1 cellular context compared by ENCODE assay signal in genomic region chr20:62914436-62914835, GRCh38.
TF ChIP-seq lines count a peak whose summit lies in the region.

No MANE protein-coding gene starts in this region.

TF ChIP-seq in H1, 55 proteins besides CTCF, POLR2A, EP300 and RAD21:
- TF ChIP-seq HDAC2 (IDR thresholded peaks at IDR 0.05; ENCODE audit: borderline replicate concordance in 1 of 2, low read depth in 2 of 2, low read length in 2 of 2): no peak
- no peak for TF ChIP-seq TCF12 (IDR thresholded peaks at IDR 0.05; ENCODE audit: low read depth, low read length)
- TF ChIP-seq CHD2 (IDR thresholded peaks at IDR 0.05; ENCODE audit: low read length): no peak
- no peak for TF ChIP-seq ATF3 (IDR thresholded peaks at IDR 0.05; ENCODE audit: insufficient read depth, low read depth, low read length)
- TF ChIP-seq CBX5 (IDR thresholded peaks at IDR 0.05; ENCODE audit: low read depth, low read length): no peak
- TF ChIP-seq CTBP2 (IDR thresholded peaks at IDR 0.05; ENCODE audit: borderline replicate concordance, insufficient read depth, insufficient read length, low read length): no peak
- no peak for TF ChIP-seq PHF8 (conservative IDR thresholded peaks at IDR 0.05; ENCODE audit: low read depth, low read length)
- TF ChIP-seq, protein P1, sequence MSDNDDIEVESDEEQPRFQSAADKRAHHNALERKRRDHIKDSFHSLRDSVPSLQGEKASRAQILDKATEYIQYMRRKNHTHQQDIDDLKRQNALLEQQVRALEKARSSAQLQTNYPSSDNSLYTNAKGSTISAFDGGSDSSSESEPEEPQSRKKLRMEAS (IDR thresholded peaks at IDR 0.05): no peak
